In the genomic region with DNA sequence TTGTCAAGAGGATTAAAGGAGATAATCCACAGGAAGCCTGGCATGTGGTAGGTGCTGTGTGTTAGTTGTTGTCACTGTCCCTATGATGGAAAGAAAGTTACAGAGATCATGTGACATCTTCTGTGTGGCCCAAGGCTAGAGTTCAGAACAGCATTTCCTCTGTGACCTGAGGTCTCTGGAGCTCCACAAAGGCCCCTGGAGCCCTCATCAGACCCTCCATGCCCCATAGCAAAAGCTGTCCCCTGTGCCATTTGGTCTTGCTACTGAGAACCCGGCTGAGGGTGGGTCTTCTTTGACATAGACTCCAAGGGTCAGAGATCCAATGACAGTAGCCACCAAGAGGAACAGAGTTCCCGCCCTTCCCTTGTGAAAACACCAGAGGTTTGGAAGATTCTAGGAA, we compare ENCODE assay signal across 31 cellular contexts. TPM values are rescaled to one million over a fixed set of nuclear protein-coding genes. Genes with fewer than 3 reads are reported as not detected.
A peak's percentile ranks its signal among the peaks of the same experiment; 100 is the strongest.
DNase-seq lines count a peak whose midpoint lies in the region; ATAC-seq, FAIRE-seq and TF ChIP-seq lines count a peak whose summit lies in the region.
"Had no signal": no experiment of that assay in that cellular context is flagged by ENCODE, and none has a peak within 500 bp of the region (broad histone marks: within the 10 kb centered on the region; RNA-seq: fewer than 3 reads in every experiment).

No MANE protein-coding gene starts in this region.

- no peaks in the 10 kb centered on the region for H3K27me3 Mint-ChIP-seq in endothelial cell (ENCODE audit: unreplicated experiment)
- H3K27me3 Mint-ChIP-seq: CD4-positive, alpha-beta memory T cell; CD8-positive, alpha-beta memory T cell had no signal

- no peak for ATAC-seq in K562
- ATAC-seq in omental fat pad (ENCODE audit: low FRiP score), result no peak

- no peak for TF ChIP-seq RAD21 in K562 (CRISPR knock-in tag; conservative IDR thresholded peaks at IDR 0.05 in 1 of 2, IDR thresholded peaks at IDR 0.05 in 1 of 2)

- FAIRE-seq in K562 (lab: Jason Lieb, UNC), result no peak
- FAIRE-seq: A204.1, GM12891, GM18507 had no signal

- H2AFZ ChIP-seq in K562 (ENCODE audit: low read depth, low read length), result no peak overlapping the region

- H3K27me3 ChIP-seq in SJCRH30 (no peaks in the 10 kb centered on the region), K562 (ENCODE audit: control insufficient read depth in 2 of 2, insufficient read depth in 2 of 2, low read length in 2 of 2) (no peaks in the 10 kb centered on the region)
- H3K27me3 ChIP-seq: BE2C, BLaER1 had no signal

- H3K36me3 Mint-ChIP-seq in endothelial cell (ENCODE audit: low read depth, unreplicated experiment), result peaks cover 4% of the 10 kb centered on the region

- H3K36me3 ChIP-seq in SJCRH30, result peaks cover 3% of the 10 kb centered on the region; the same call in 1 of the 2 replicates
- H3K36me3 ChIP-seq in K562 (ENCODE audit: control insufficient read depth, insufficient read depth, low read length), result no peaks in the 10 kb centered on the region
- H3K36me3 ChIP-seq: BE2C had no signal

- no peak for TF ChIP-seq EP300 in K562 (IDR thresholded peaks at IDR 0.05; ENCODE audit: low read length)

- POLR2A ChIA-PET in K562 (lab: Yijun Ruan, JAX), result no interaction called here

- H3K4me1 Mint-ChIP-seq in endothelial cell (ENCODE audit: unreplicated experiment), result no peaks in the 10 kb centered on the region
- H3K4me1 Mint-ChIP-seq: CD4-positive, alpha-beta memory T cell; CD4-positive, CD25-positive, alpha-beta regulatory T cell; CD8-positive, alpha-beta memory T cell had no signal

- H3K27ac ChIP-seq in SJCRH30 (peak overlapping the region; percentile 98), K562 (ENCODE audit: extremely low read depth, low read depth, low read length) (no peak overlapping the region)
- H3K27ac ChIP-seq: BLaER1 had no signal

- no peaks in the 10 kb centered on the region for H3K9me3 Mint-ChIP-seq in endothelial cell (ENCODE audit: unreplicated experiment)
- H3K9me3 Mint-ChIP-seq: CD4-positive, CD25-positive, alpha-beta regulatory T cell; CD8-positive, alpha-beta memory T cell had no signal

- DNase-seq in NCI-H524 treated with DMSO at 0.1 percent for 48 hours (lab: John Stamatoyannopoulos, UW) (peak; percentile 42), NCI-H82 treated with DMSO at 0.1 percent for 48 hours (lab: John Stamatoyannopoulos, UW; ENCODE audit: unreplicated experiment) (peak; percentile 57), SJCRH30 (peak; percentile 83 to 95), K562 (ENCODE audit: extremely low read depth in 1 of 4, low spot score in 3 of 4) (no peak), middle frontal gyrus (ENCODE audit: extremely low spot score, low spot score) (no peak), omental fat pad (ENCODE audit: low spot score) (no peak), GM13977 (ENCODE audit: low spot score) (no peak), endothelial cell (ENCODE audit: low spot score) (no peak)
- DNase-seq: 8988T; ACHN; BE2C; C1 segment of cervical spinal cord; CD4-positive, alpha-beta memory T cell; CD4-positive, CD25-positive, alpha-beta regulatory T cell; CD8-positive, alpha-beta memory T cell; COR-L47; DMS 273 treated with DMSO at 0.1 percent for 48 hours; DMS153; DMS79; DND-41; EL; GDM1 had no signal

- in situ Hi-C loops in K562 (cut with MboI), result no loop called here
- in situ Hi-C loops in GM13977 (cut with MboI; ENCODE audit: low pct_unique_long_range_greater_than_20kb, low sequenced_read_pairs, unreplicated experiment), result no loop called here

- no peaks in the 10 kb centered on the region for H3K9me3 ChIP-seq in SJCRH30 (replicated peaks)
- no peaks in the 10 kb centered on the region for H3K9me3 ChIP-seq in K562 (replicated peaks; ENCODE audit: control insufficient read depth, insufficient read depth, low read depth, low read length)
- H3K9me3 ChIP-seq: BE2C, BLaER1 had no signal

- intact Hi-C loops in K562 (cut with micrococcal nuclease), result no loop called here

- no peak overlapping the region for H3K4me2 ChIP-seq in K562 (ENCODE audit: insufficient read depth, low read length)
- H3K4me2 ChIP-seq: BLaER1 had no signal

- no peaks in the 10 kb centered on the region for H3K79me2 ChIP-seq in K562 (ENCODE audit: control insufficient read depth, insufficient read depth, low read length)

- H3K4me3 Mint-ChIP-seq in endothelial cell (ENCODE audit: unreplicated experiment), result no peak overlapping the region
- H3K4me3 Mint-ChIP-seq: CD14-positive monocyte; CD4-positive, alpha-beta memory T cell; CD4-positive, CD25-positive, alpha-beta regulatory T cell; CD8-positive, alpha-beta memory T cell had no signal

- CTCF ChIA-PET in K562 (lab: Yijun Ruan, JAX; ENCODE audit: low intra/inter-chr PET ratio), result no interaction called here

- WGBS in K562 (ENCODE audit: insufficient coverage, low coverage, missing lambda C conversion rate), result 28% methylated on average over 2 of the region's 2 CpGs

- no peaks in the 10 kb centered on the region for H4K20me1 ChIP-seq in K562 (replicated peaks; ENCODE audit: control insufficient read depth, insufficient read depth, low read length)
- H4K20me1 ChIP-seq: BLaER1 had no signal

- TF ChIP-seq CTCF in K562 (IDR thresholded peaks at IDR 0.05 in 2 of 3, conservative IDR thresholded peaks at IDR 0.05 in 1 of 3; ENCODE audit: insufficient read depth in 2 of 3, low read depth in 1 of 3, low read length in 3 of 3), result no peak
- no peak for TF ChIP-seq CTCF in omental fat pad (IDR thresholded peaks at IDR 0.05)
- no peak for TF ChIP-seq CTCF in GM13977 (IDR thresholded peaks at IDR 0.05; ENCODE audit: extremely low read depth, insufficient read depth, missing control alignments)
- TF ChIP-seq CTCF in endothelial cell (IDR thresholded peaks at IDR 0.05; ENCODE audit: unreplicated experiment), result no peak

- H3K4me1 ChIP-seq in SJCRH30, result peaks cover 49% of the 10 kb centered on the region
- 0 out of 5 replicates have a peak, but pooled peaks cover 0 to under 1% of the 10 kb centered on the region in 2 experiments for H3K4me1 ChIP-seq in K562 (replicated peaks in 1 of 2; ENCODE audit: control insufficient read depth in 2 of 2, insufficient read depth in 2 of 2, low read length in 2 of 2)
- H3K4me1 ChIP-seq: BE2C, BLaER1 had no signal

- H3K9me1 ChIP-seq in K562 (ENCODE audit: control insufficient read depth, insufficient read depth, low read length), result no peaks in the 10 kb centered on the region

- H3K9ac ChIP-seq in K562 (ENCODE audit: insufficient read depth in 1 of 2, low read depth in 2 of 2, low read length in 2 of 2), result no peak overlapping the region
- H3K9ac ChIP-seq: BLaER1 had no signal

- H3K27ac Mint-ChIP-seq in endothelial cell (ENCODE audit: unreplicated experiment), result no peak overlapping the region
- H3K27ac Mint-ChIP-seq: CD4-positive, CD25-positive, alpha-beta regulatory T cell had no signal

- H3K4me3 ChIP-seq in SJCRH30 (no peak overlapping the region), K562 (no peak overlapping the region)
- H3K4me3 ChIP-seq: BLaER1 had no signal

- no peak for TF ChIP-seq POLR2A in K562 (conservative IDR thresholded peaks at IDR 0.05)

- no TSS peak for BruUV-seq in K562 (replicated peaks; lab: Mats Ljungman, UMichigan)

RNA-seq across cellular contexts. Expression of a gene that starts 8.1 kb away (rescaled TPM):
- 18.3 and 24.2 TPM in 2 replicates for total RNA-seq in SJCRH30 (2014; rRNA removed; shearing (Covaris generic))
- not detected in 2 replicates for total RNA-seq in K562 (2011; cell fraction: chromatin; rRNA removed; ENCODE audit: low replicate concordance)
- not detected in 2 replicates for total RNA-seq in K562 (2011; cell fraction: nucleolus; rRNA removed)
- total RNA-seq in K562 (2011; cell fraction: nucleoplasm; rRNA removed), result not detected in 2 replicates
- total RNA-seq in K562 (2014; rRNA removed), result 2.1 TPM in 1 of 2 replicates, not detected in the other
- not detected in 2 replicates for total RNA-seq in K562 (2014; rRNA removed; fragmentation: Illumina TruSeq; extraction: Trizol)
- not detected in 2 replicates for total RNA-seq in K562 (2015; rRNA removed; fragmentation: Illumina TruSeq; extraction: Trizol)
- total RNA-seq in K562 (2021), result 0.40 and 0.51 TPM in 2 replicates
- polyA plus RNA-seq in K562 (2011; rRNA removed), result not detected in 2 replicates
- 0.31 TPM in 1 of 2 replicates, not detected in the other for polyA plus RNA-seq in K562 (2011; cell fraction: cytosol; rRNA removed)
- polyA plus RNA-seq in K562 (2011; cell fraction: nucleus; rRNA removed), result not detected in 2 replicates
- polyA plus RNA-seq in K562 (2012), result 0.28 TPM in 1 of 2 replicates, not detected in the other
- polyA plus RNA-seq in K562 (2014; fragmentation: Illumina TruSeq; extraction: Trizol), result not detected in 2 replicates
- under 1 TPM in 1 of 2 experiments, not detected in 1; 0.25 TPM for polyA plus RNA-seq in K562 (2014; fragmentation: Nextera tagmentation; extraction: Ambion mirVana)
- 0.25 and 0.39 TPM in 2 replicates for polyA plus RNA-seq in K562 (2014; rRNA removed)
- polyA minus RNA-seq in K562 (2011; rRNA and poly(A)+ RNA removed), result 0.28 TPM in 1 of 2 replicates, not detected in the other
- not detected in 2 replicates for polyA minus RNA-seq in K562 (2011; cell fraction: cytosol; rRNA and poly(A)+ RNA removed)
- not detected in 2 replicates for polyA minus RNA-seq in K562 (2011; cell fraction: nucleus; rRNA and poly(A)+ RNA removed)
- total RNA-seq in omental fat pad, result not detected
- not detected for total RNA-seq in endothelial cell (ENCODE audit: unreplicated experiment)
- total RNA-seq: A673; CD4-positive, alpha-beta memory T cell; CD4-positive, CD25-positive, alpha-beta regulatory T cell; CD8-positive, alpha-beta memory T cell; Daoy; G401 had no signal
- polyA plus RNA-seq: AG04450; CD14-positive monocyte; CD4-positive, alpha-beta memory T cell; CD4-positive, CD25-positive, alpha-beta regulatory T cell; CD8-positive, alpha-beta memory T cell had no signal

RNA-seq across cellular contexts. Expression of a gene that starts 27.4 kb away (rescaled TPM):
- total RNA-seq in SJCRH30 (2014; rRNA removed; shearing (Covaris generic)), result 0.55 TPM in 1 of 2 replicates, not detected in the other
- total RNA-seq in K562 (2011; cell fraction: chromatin; rRNA removed; ENCODE audit: low replicate concordance), result not detected in 2 replicates
- not detected in 2 replicates for total RNA-seq in K562 (2011; cell fraction: nucleolus; rRNA removed)
- not detected in 2 replicates for total RNA-seq in K562 (2011; cell fraction: nucleoplasm; rRNA removed)
- total RNA-seq in K562 (2014; rRNA removed) (not detected in 2 replicates), K562 (2014; rRNA removed; fragmentation: Illumina TruSeq; extraction: Trizol) (not detected in 2 replicates), K562 (2015; rRNA removed; fragmentation: Illumina TruSeq; extraction: Trizol) (not detected in 2 replicates), K562 (2021) (0.47 and 0.62 TPM in 2 replicates), omental fat pad (not detected), endothelial cell (ENCODE audit: unreplicated experiment) (not detected)
- polyA plus RNA-seq in K562 (2011; rRNA removed) (not detected in 2 replicates), K562 (2014; fragmentation: Illumina TruSeq; extraction: Trizol) (not detected in 2 replicates), K562 (2014; fragmentation: Nextera tagmentation; extraction: Ambion mirVana) (not detected), K562 (2014; rRNA removed) (not detected in 2 replicates)
- polyA plus RNA-seq in K562 (2011; cell fraction: cytosol; rRNA removed), result not detected in 2 replicates
- polyA plus RNA-seq in K562 (2011; cell fraction: nucleus; rRNA removed), result 0.17 TPM in 1 of 2 replicates, not detected in the other
- polyA plus RNA-seq in K562 (2012), result 0.30 TPM in 1 of 2 replicates, not detected in the other
- polyA minus RNA-seq in K562 (2011; rRNA and poly(A)+ RNA removed), result not detected in 2 replicates
- polyA minus RNA-seq in K562 (2011; cell fraction: cytosol; rRNA and poly(A)+ RNA removed), result not detected in 2 replicates
- not detected in 2 replicates for polyA minus RNA-seq in K562 (2011; cell fraction: nucleus; rRNA and poly(A)+ RNA removed)
- total RNA-seq: A673; CD4-positive, alpha-beta memory T cell; CD4-positive, CD25-positive, alpha-beta regulatory T cell; CD8-positive, alpha-beta memory T cell; Daoy; G401 had no signal
- polyA plus RNA-seq: AG04450; CD14-positive monocyte; CD4-positive, alpha-beta memory T cell; CD4-positive, CD25-positive, alpha-beta regulatory T cell; CD8-positive, alpha-beta memory T cell had no signal

RNA-seq across cellular contexts. Expression of a gene that starts 40.0 kb away (rescaled TPM):
- 34.6 and 35.5 TPM in 2 replicates for total RNA-seq in SJCRH30 (2014; rRNA removed; shearing (Covaris generic))
- total RNA-seq in K562 (2011; cell fraction: chromatin; rRNA removed; ENCODE audit: low replicate concordance), result 39.0 and 62.3 TPM in 2 replicates
- total RNA-seq in K562 (2011; cell fraction: nucleolus; rRNA removed), result 32.2 and 37.4 TPM in 2 replicates
- 33.4 and 38.2 TPM in 2 replicates for total RNA-seq in K562 (2011; cell fraction: nucleoplasm; rRNA removed)
- total RNA-seq in K562 (2014; rRNA removed) (30.7 and 35.7 TPM in 2 replicates), K562 (2014; rRNA removed; fragmentation: Illumina TruSeq; extraction: Trizol) (23.5 and 25.4 TPM in 2 replicates), K562 (2015; rRNA removed; fragmentation: Illumina TruSeq; extraction: Trizol) (25.2 and 25.5 TPM in 2 replicates), K562 (2021) (30.5 and 31.7 TPM in 2 replicates), omental fat pad (10 to 100 TPM in 1 of 4 donors, 1 to 10 TPM in 3; 9.3 to 37.7 (median 9.7) TPM), endothelial cell (ENCODE audit: unreplicated experiment) (12.0 TPM)
- polyA plus RNA-seq in K562 (2011; rRNA removed) (54.1 and 66.1 TPM in 2 replicates), K562 (2014; fragmentation: Illumina TruSeq; extraction: Trizol) (37.4 and 38.9 TPM in 2 replicates), K562 (2014; fragmentation: Nextera tagmentation; extraction: Ambion mirVana) (10 to 100 TPM; 10.8 to 13.9 TPM), K562 (2014; rRNA removed) (30.9 and 39.1 TPM in 2 replicates)
- 80.5 and 83.5 TPM in 2 replicates for polyA plus RNA-seq in K562 (2011; cell fraction: cytosol; rRNA removed)
- 61.4 and 80.3 TPM in 2 replicates for polyA plus RNA-seq in K562 (2011; cell fraction: nucleus; rRNA removed)
- polyA plus RNA-seq in K562 (2012), result 24.6 and 39.3 TPM in 2 replicates
- 38.5 and 40.2 TPM in 2 replicates for polyA minus RNA-seq in K562 (2011; rRNA and poly(A)+ RNA removed)
- polyA minus RNA-seq in K562 (2011; cell fraction: cytosol; rRNA and poly(A)+ RNA removed), result 25.8 and 31.2 TPM in 2 replicates
- polyA minus RNA-seq in K562 (2011; cell fraction: nucleus; rRNA and poly(A)+ RNA removed), result 15.8 and 29.1 TPM in 2 replicates

RNA-seq across cellular contexts. Expression of a gene that starts 42.7 kb away (rescaled TPM):
- total RNA-seq in SJCRH30 (2014; rRNA removed; shearing (Covaris generic)), result 19.6 and 23.2 TPM in 2 replicates
- 65.3 and 80.0 TPM in 2 replicates for total RNA-seq in K562 (2011; cell fraction: chromatin; rRNA removed; ENCODE audit: low replicate concordance)
- 37.4 and 46.5 TPM in 2 replicates for total RNA-seq in K562 (2011; cell fraction: nucleolus; rRNA removed)
- total RNA-seq in K562 (2011; cell fraction: nucleoplasm; rRNA removed), result 56.1 and 70.4 TPM in 2 replicates
- total RNA-seq in K562 (2014; rRNA removed), result 9.1 and 12.2 TPM in 2 replicates
- total RNA-seq in K562 (2014; rRNA removed; fragmentation: Illumina TruSeq; extraction: Trizol), result 16.2 and 18.7 TPM in 2 replicates
- total RNA-seq in K562 (2015; rRNA removed; fragmentation: Illumina TruSeq; extraction: Trizol), result 11.9 and 16.2 TPM in 2 replicates
- total RNA-seq in K562 (2021), result 15.6 and 16.8 TPM in 2 replicates
- polyA plus RNA-seq in K562 (2011; rRNA removed), result 16.7 and 22.8 TPM in 2 replicates
- 6.9 and 11.3 TPM in 2 replicates for polyA plus RNA-seq in K562 (2011; cell fraction: cytosol; rRNA removed)
- 24.2 and 24.8 TPM in 2 replicates for polyA plus RNA-seq in K562 (2011; cell fraction: nucleus; rRNA removed)
- 6.9 and 7.2 TPM in 2 replicates for polyA plus RNA-seq in K562 (2012)
- polyA plus RNA-seq in K562 (2014; fragmentation: Illumina TruSeq; extraction: Trizol), result 11.0 and 12.8 TPM in 2 replicates
- 1 to 10 TPM; 6.9 to 8.6 TPM for polyA plus RNA-seq in K562 (2014; fragmentation: Nextera tagmentation; extraction: Ambion mirVana)
- polyA plus RNA-seq in K562 (2014; rRNA removed), result 8.8 and 11.3 TPM in 2 replicates
- polyA minus RNA-seq in K562 (2011; rRNA and poly(A)+ RNA removed), result 33.4 and 40.9 TPM in 2 replicates
- polyA minus RNA-seq in K562 (2011; cell fraction: cytosol; rRNA and poly(A)+ RNA removed), result 14.0 and 19.7 TPM in 2 replicates
- polyA minus RNA-seq in K562 (2011; cell fraction: nucleus; rRNA and poly(A)+ RNA removed), result 8.9 and 20.7 TPM in 2 replicates
- total RNA-seq in omental fat pad, result 10 to 100 TPM; 13.2 to 19.7 (median 15.1) TPM
- 19.9 TPM for total RNA-seq in endothelial cell (ENCODE audit: unreplicated experiment)

RNA-seq across cellular contexts. Expression of a gene that starts 45.7 kb away (rescaled TPM):
- 0.12 and 0.28 TPM in 2 replicates for total RNA-seq in SJCRH30 (2014; rRNA removed; shearing (Covaris generic))
- not detected in 2 replicates for total RNA-seq in K562 (2011; cell fraction: chromatin; rRNA removed; ENCODE audit: low replicate concordance)
- total RNA-seq in K562 (2011; cell fraction: nucleolus; rRNA removed), result not detected in 2 replicates
- not detected in 2 replicates for total RNA-seq in K562 (2011; cell fraction: nucleoplasm; rRNA removed)
- total RNA-seq in K562 (2014; rRNA removed) (not detected in 2 replicates), K562 (2014; rRNA removed; fragmentation: Illumina TruSeq; extraction: Trizol) (not detected in 2 replicates), K562 (2015; rRNA removed; fragmentation: Illumina TruSeq; extraction: Trizol) (not detected in 2 replicates), K562 (2021) (0.84 and 1.2 TPM in 2 replicates), omental fat pad (under 1 TPM in 2 of 4 donors, not detected in 2; 0.36 to 0.74 TPM), endothelial cell (ENCODE audit: unreplicated experiment) (not detected)
- polyA plus RNA-seq in K562 (2011; rRNA removed) (not detected in 2 replicates), K562 (2014; fragmentation: Illumina TruSeq; extraction: Trizol) (not detected in 2 replicates), K562 (2014; fragmentation: Nextera tagmentation; extraction: Ambion mirVana) (not detected), K562 (2014; rRNA removed) (not detected in 2 replicates)
- not detected in 2 replicates for polyA plus RNA-seq in K562 (2011; cell fraction: cytosol; rRNA removed)
- polyA plus RNA-seq in K562 (2011; cell fraction: nucleus; rRNA removed), result not detected in 2 replicates
- polyA plus RNA-seq in K562 (2012), result 0.03 and 0.12 TPM in 2 replicates
- not detected in 2 replicates for polyA minus RNA-seq in K562 (2011; rRNA and poly(A)+ RNA removed)
- not detected in 2 replicates for polyA minus RNA-seq in K562 (2011; cell fraction: cytosol; rRNA and poly(A)+ RNA removed)
- polyA minus RNA-seq in K562 (2011; cell fraction: nucleus; rRNA and poly(A)+ RNA removed), result not detected in 2 replicates
- total RNA-seq: CD8-positive, alpha-beta memory T cell; Daoy; G401 had no signal
- polyA plus RNA-seq: AG04450; CD14-positive monocyte; CD4-positive, alpha-beta memory T cell; CD4-positive, CD25-positive, alpha-beta regulatory T cell; CD8-positive, alpha-beta memory T cell had no signal

Comparison
In these comparisons a context has a peak if more than half of its experiments do, and no peak if none do; other contexts are left out.
1. DNase-seq: peak in NCI-H524 treated with DMSO at 0.1 percent for 48 hours (single experiment), NCI-H82 treated with DMSO at 0.1 percent for 48 hours (single experiment) and SJCRH30 (2 of 2); none in K562 (0 of 4), middle frontal gyrus (single experiment), omental fat pad (single experiment), GM13977 (single experiment) and endothelial cell (single experiment).